ENCODE assay signal across 14 cellular contexts in the genomic region with DNA sequence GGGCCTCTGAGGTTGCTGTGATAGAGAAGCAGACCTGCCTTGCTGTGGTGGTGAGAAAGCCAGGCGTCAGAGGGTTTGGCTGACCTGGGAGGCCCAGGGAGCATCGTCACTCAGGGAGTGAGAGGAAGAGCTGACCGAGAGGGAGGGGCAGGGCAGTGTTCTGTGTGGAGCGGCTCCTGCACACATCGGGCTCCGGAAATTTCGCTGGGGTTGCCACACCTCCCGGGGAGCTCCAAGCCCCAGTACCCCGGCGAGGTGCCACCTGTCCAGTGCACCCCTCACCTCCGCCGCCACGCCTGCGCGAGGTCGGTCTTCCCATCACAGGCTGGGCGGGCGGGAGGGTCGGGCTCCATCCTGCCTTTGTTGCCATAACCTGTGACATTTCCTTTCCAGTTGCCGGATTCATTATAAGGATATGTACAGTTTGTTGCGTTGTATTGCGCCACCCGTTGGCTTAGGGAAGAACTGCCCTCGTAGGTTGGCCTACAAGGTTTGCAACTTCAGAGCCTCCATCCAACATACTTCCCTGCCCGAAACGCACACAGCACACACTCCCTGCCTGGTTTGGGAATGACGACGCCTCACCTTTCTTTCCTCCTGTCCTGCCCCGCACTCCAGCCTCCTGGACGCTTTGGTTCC.
DNase-seq lines count a peak whose midpoint lies in the region; ATAC-seq, FAIRE-seq and TF ChIP-seq lines count a peak whose summit lies in the region.
"Had no signal": no experiment of that assay in that cellular context is flagged by ENCODE, and none has a peak within 500 bp of the region (broad histone marks: within the 10 kb centered on the region; RNA-seq: fewer than 3 reads in every experiment).

No MANE protein-coding gene starts in this region.

- H3K36me3 ChIP-seq in PC-9 (ENCODE audit: low read depth): no peaks in the 10 kb centered on the region
- H3K36me3 ChIP-seq: gastrocnemius medialis had no signal

- H3F3A ChIP-seq in PC-9 (ENCODE audit: insufficient read depth, low read depth): no peaks in the 10 kb centered on the region

- H3K4me2 ChIP-seq in PC-9: no peak overlapping the region

- peaks cover 63% of the 10 kb centered on the region for H3K27me3 ChIP-seq in PC-9 (ENCODE audit: insufficient read depth, low read depth)

- POLR2A ChIA-PET in PC-9 (lab: Charles Lee; ENCODE audit: unreplicated experiment): no interaction called here

- ATAC-seq in HG03135 (IDR thresholded peaks at IDR 0.05; ENCODE audit: unreplicated experiment) (no peak), HG03196 (IDR thresholded peaks at IDR 0.05; ENCODE audit: unreplicated experiment) (no peak)
- ATAC-seq: gastrocnemius medialis had no signal

- no peaks in the 10 kb centered on the region; the same call in 1 of the 2 replicates for H3K9me3 ChIP-seq in PC-9 (ENCODE audit: insufficient read depth, low read depth)
- H3K9me3 ChIP-seq: gastrocnemius medialis had no signal

- H4K20me1 ChIP-seq in PC-9 (ENCODE audit: insufficient read depth): no peaks in the 10 kb centered on the region

- TF ChIP-seq CTCF in 22Rv1 (IDR thresholded peaks at IDR 0.05) (peak; percentile 38), PC-9 (conservative IDR thresholded peaks at IDR 0.05) (peak; percentile 32; the same call in 1 of the 2 replicates)

- H3K4me1 ChIP-seq in PC-9 (replicated peaks; ENCODE audit: insufficient read depth): no peaks in the 10 kb centered on the region
- H3K4me1 ChIP-seq: gastrocnemius medialis had no signal

- intact Hi-C loops in PC-9 (cut with micrococcal nuclease; ENCODE audit: unreplicated experiment): no loop called here

- no peak overlapping the region for H2AFZ ChIP-seq in PC-9

- BruUV-seq in PC-9 (replicated peaks; lab: Mats Ljungman, UMichigan): no TSS peak

- H3K9me2 ChIP-seq in PC-9 (ENCODE audit: insufficient read depth): no peaks in the 10 kb centered on the region

- H3K79me2 ChIP-seq in PC-9 (ENCODE audit: low read depth): no peaks in the 10 kb centered on the region

- no peak overlapping the region for H3K4me3 ChIP-seq in PC-9
- H3K4me3 ChIP-seq: gastrocnemius medialis had no signal

- CTCF ChIA-PET in PC-9 (lab: Charles Lee): interaction anchor here (0.5 kb wide), 1 partner anchor 19 kb away, joined by 3 read pairs; no protein-coding TSS in a partner anchor

- peak; percentile 34 for DNase-seq in Daoy (ENCODE audit: low read depth)
- DNase-seq in PC-9: no peak
- peak; percentile 5 to 8 for DNase-seq in frontal cortex (ENCODE audit: low spot score in 2 of 2)
- no peak for DNase-seq in UCSD-AML1 (lab: John Stamatoyannopoulos, UW; ENCODE audit: unreplicated experiment)
- no peak for DNase-seq in urothelium cell line (ENCODE audit: low spot score)
- DNase-seq: CD4-positive, CD25-positive, alpha-beta regulatory T cell; gastrocnemius medialis; NCI-H1048; NCI-H524 treated with DMSO at 0.1 percent for 48 hours; SW 1271 had no signal

- H3K27ac ChIP-seq in 22Rv1: no peak overlapping the region
- H3K27ac ChIP-seq in PC-9: no peak overlapping the region
- H3K27ac ChIP-seq: gastrocnemius medialis, HL-60 had no signal

- FAIRE-seq in frontal cortex (lab: Jason Lieb, UNC) (no peak), urothelium cell line (lab: Jason Lieb, UNC) (no peak)

Comparison
In these comparisons a context has a peak if more than half of its experiments do, and no peak if none do; other contexts are left out.
1. DNase-seq: peak in Daoy (single experiment) and frontal cortex (2 of 2); none in PC-9 (0 of 2), UCSD-AML1 (single experiment) and urothelium cell line (single experiment).